In the genomic region with DNA sequence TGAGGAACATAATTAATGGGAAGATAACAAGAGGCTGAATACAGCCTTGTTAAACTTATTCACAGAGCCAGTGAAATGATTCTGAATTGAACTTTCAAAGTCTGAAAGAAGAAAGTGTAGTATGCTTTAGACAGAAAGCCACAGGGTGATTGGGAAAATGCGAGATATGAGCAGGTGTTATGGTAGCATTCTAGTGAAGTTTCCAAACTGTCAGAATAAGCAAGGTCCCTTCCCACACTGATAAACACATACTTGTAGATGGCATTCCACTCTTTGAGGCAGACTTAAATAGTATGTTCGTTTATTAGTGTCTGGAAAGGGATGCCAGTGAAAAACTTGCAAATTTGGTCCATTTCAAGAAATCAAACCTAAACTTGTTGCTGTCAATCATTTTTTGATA, we compare ENCODE assay signal across 21 cellular contexts.
"Had no signal": no experiment of that assay in that cellular context is flagged by ENCODE, and none has a peak within 500 bp of the region (broad histone marks: within the 10 kb centered on the region; RNA-seq: fewer than 3 reads in every experiment).

No MANE protein-coding gene starts in this region.

- H3K27me3 ChIP-seq: colonic mucosa, gastroesophageal sphincter, neutrophil, tibial nerve, upper lobe of right lung, vagina had no signal

- H3K4me3 Mint-ChIP-seq: memory B cell; naive B cell; nephron progenitor cell; stimulated activated memory B cell treated with anti-CD40 and anti-IgM and Interleukin-4, amounts not matched to agents 10 μg/mL and 1 μg/mL and 100 μg/mL, for 72 hours; stimulated activated naive CD8-positive, alpha-beta T cell treated with anti-CD3 and anti-CD28 coated beads, Interleukin-15, Interleukin-2, amounts not matched to agents 100 ng/mL and 50 ng/mL, for 24 hours had no signal

- H3K9me3 Mint-ChIP-seq: memory B cell; nephron progenitor cell; stimulated activated naive CD8-positive, alpha-beta T cell treated with anti-CD3 and anti-CD28 coated beads, Interleukin-15, Interleukin-2, amounts not matched to agents 100 ng/mL and 50 ng/mL, for 24 hours had no signal

- DNase-seq: colonic mucosa; dermis blood vessel endothelial cell; esophagus squamous epithelium; foreskin fibroblast; glutamatergic neuron; islet precursor cell; midbrain; naive B cell; nephron progenitor cell; right cardiac atrium; stimulated activated CD4-positive, alpha-beta T cell treated with anti-CD3 and anti-CD28 coated beads, Interleukin-4, amount 100 ng/mL, for 24 hours; testis; upper lobe of right lung had no signal

- H3K4me3 ChIP-seq: colonic mucosa, esophagus squamous epithelium, gastroesophageal sphincter, testis, tibial nerve, upper lobe of right lung, vagina had no signal

- ATAC-seq: gastroesophageal sphincter; left lobe of liver; right cardiac atrium; stimulated activated memory B cell treated with anti-CD40 and anti-IgM and Interleukin-4, amounts not matched to agents 10 μg/mL and 1 μg/mL and 100 μg/mL, for 72 hours; upper lobe of right lung had no signal

- H3K27me3 Mint-ChIP-seq: stimulated activated memory B cell treated with anti-CD40 and anti-IgM and Interleukin-4, amounts not matched to agents 10 μg/mL and 1 μg/mL and 100 μg/mL, for 72 hours had no signal

- H3K36me3 Mint-ChIP-seq: memory B cell; naive B cell; stimulated activated memory B cell treated with anti-CD40 and anti-IgM and Interleukin-4, amounts not matched to agents 10 μg/mL and 1 μg/mL and 100 μg/mL, for 72 hours had no signal

- H3K4me1 Mint-ChIP-seq: memory B cell; naive B cell; stimulated activated memory B cell treated with anti-CD40 and anti-IgM and Interleukin-4, amounts not matched to agents 10 μg/mL and 1 μg/mL and 100 μg/mL, for 72 hours had no signal

- H3K27ac Mint-ChIP-seq: memory B cell; naive B cell; nephron progenitor cell; stimulated activated memory B cell treated with anti-CD40 and anti-IgM and Interleukin-4, amounts not matched to agents 10 μg/mL and 1 μg/mL and 100 μg/mL, for 72 hours; stimulated activated naive CD8-positive, alpha-beta T cell treated with anti-CD3 and anti-CD28 coated beads, Interleukin-15, Interleukin-2, amounts not matched to agents 100 ng/mL and 50 ng/mL, for 24 hours had no signal

- H3K27ac ChIP-seq: colonic mucosa, esophagus squamous epithelium, neutrophil, testis, tibial nerve, upper lobe of right lung, vagina had no signal

- H3K9me3 ChIP-seq: colonic mucosa, esophagus squamous epithelium, gastroesophageal sphincter, neutrophil, testis, tibial nerve, upper lobe of right lung, vagina had no signal

- H3K4me1 ChIP-seq: colonic mucosa, testis, upper lobe of right lung, vagina had no signal

- H3K36me3 ChIP-seq: colonic mucosa, esophagus squamous epithelium, gastroesophageal sphincter, neutrophil, tibial nerve, upper lobe of right lung, vagina had no signal
